8 cellular contexts compared by ENCODE assay signal in the genomic region with DNA sequence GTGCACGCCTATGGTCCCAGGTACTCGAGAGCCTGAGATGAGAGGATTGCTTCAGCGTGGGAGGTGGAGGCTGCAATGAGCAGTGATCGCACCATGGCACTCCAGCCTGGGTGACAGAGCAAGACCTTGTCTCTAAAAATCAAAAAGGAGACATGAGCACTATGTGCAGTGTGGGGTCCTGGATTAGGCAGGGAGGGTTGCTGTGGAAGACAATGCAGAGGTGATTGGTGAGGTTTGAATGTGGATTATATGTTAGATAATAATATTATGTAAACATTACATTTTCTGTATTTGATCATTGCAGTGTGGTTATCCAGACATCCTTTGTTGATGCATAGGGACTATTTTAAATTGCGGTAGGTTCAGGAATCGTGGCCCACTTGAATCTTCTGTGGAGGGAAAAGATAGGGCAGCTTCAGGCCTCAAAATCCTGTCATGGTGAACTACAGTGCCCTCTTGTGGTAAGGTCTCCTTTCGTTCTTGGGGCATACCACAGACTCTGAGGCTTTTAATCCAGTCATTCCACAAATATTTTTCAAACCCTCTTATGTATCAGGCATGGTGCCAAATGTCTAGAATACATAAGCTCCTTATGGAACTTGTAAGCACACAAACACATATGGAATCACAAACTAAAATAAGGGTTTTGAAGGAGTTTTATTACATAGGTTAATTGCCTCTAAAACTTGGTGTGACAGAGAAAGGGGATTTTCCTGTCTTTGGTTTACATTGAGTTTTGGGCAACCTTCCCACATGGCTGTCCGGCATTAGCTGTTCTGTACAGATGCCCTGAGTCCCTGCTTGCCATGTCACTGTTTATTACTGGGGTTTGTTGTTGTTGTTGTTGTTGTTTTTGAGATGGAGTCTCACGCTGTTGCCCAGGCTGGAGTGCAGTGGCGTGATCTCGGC. TPM values are rescaled to one million over a fixed set of nuclear protein-coding genes. Genes with fewer than 3 reads are reported as not detected.
DNase-seq lines count a peak whose midpoint lies in the region; ATAC-seq and TF ChIP-seq lines count a peak whose summit lies in the region.

No MANE protein-coding gene starts in this region.

- WGBS in thyroid gland, 2 donors: 64 to 68% methylated on average over 11 of the region's 11 CpGs

- DNase-seq in A172 (ENCODE audit: low spot score) (peak; percentile 92), NCI-H524 treated with DMSO at 0.1 percent for 48 hours (lab: John Stamatoyannopoulos, UW) (peak; percentile 34), endothelial cell (ENCODE audit: low spot score) (peak; percentile 67), mucosa of descending colon (peak in 1 of 3 donors; percentile 86), thyroid gland (peak; percentile 47 to 52)
- peak; percentile 70 for DNase-seq in activated CD4-positive, alpha-beta T cell treated with anti-CD3 and anti-CD28 coated beads, Interleukin-2, amount 10 ng/mL, durations not matched to agents 7 days and 5 days

- H3K27ac Mint-ChIP-seq in activated CD4-positive, alpha-beta T cell treated with anti-CD3 and anti-CD28 coated beads, Interleukin-2, amount 10 ng/mL, durations not matched to agents 7 days and 5 days: peak overlapping the region; percentile 41
- no peak overlapping the region for H3K27ac Mint-ChIP-seq in endothelial cell (ENCODE audit: unreplicated experiment)

- TF ChIP-seq CTCF in GM12875 (IDR thresholded peaks at IDR 0.05; ENCODE audit: borderline replicate concordance, insufficient read depth, low read depth, low read length) (peak; percentile 62), endothelial cell (IDR thresholded peaks at IDR 0.05; ENCODE audit: unreplicated experiment) (peak; percentile 49), mucosa of descending colon (IDR thresholded peaks at IDR 0.05) (peak; percentile 55), thyroid gland (IDR thresholded peaks at IDR 0.05) (peak; percentile 48 to 90 (median 72))

- H3K4me1 ChIP-seq in mucosa of descending colon (ENCODE audit: low read depth) (no peaks in the 10 kb centered on the region), thyroid gland (peaks cover 8 to 14% of the 10 kb centered on the region in 2 donors)

- H3K36me3 ChIP-seq in mucosa of descending colon (ENCODE audit: low read depth): peaks cover 11% of the 10 kb centered on the region
- H3K36me3 ChIP-seq in thyroid gland: peaks cover 3 to 9% of the 10 kb centered on the region in 2 donors

- intact Hi-C loops in mucosa of descending colon (cut with DNase I, micrococcal nuclease): loop anchor here (2.0 to 5.0 kb wide), 2 partner anchors 122 to 125 kb away; no protein-coding TSS in a partner anchor
- intact Hi-C loops in thyroid gland (cut with DNase I): loop anchor here (5.0 kb wide), 1 partner anchor 122 kb away; no protein-coding TSS in a partner anchor

- no peak overlapping the region for H3K27ac ChIP-seq in thyroid gland

- H3K4me1 Mint-ChIP-seq in activated CD4-positive, alpha-beta T cell treated with anti-CD3 and anti-CD28 coated beads, Interleukin-2, amount 10 ng/mL, durations not matched to agents 7 days and 5 days: peaks cover 32% of the 10 kb centered on the region
- peaks cover 16% of the 10 kb centered on the region for H3K4me1 Mint-ChIP-seq in endothelial cell (ENCODE audit: unreplicated experiment)

- no peak for TF ChIP-seq POLR2A in thyroid gland (IDR thresholded peaks at IDR 0.05)

- no peak overlapping the region for H3K4me3 ChIP-seq in GM12875 (ENCODE audit: low read depth, low read length)
- H3K4me3 ChIP-seq in mucosa of descending colon: no peak overlapping the region
- H3K4me3 ChIP-seq in thyroid gland (replicated peaks in 1 of 3): no peak overlapping the region

- ATAC-seq in HG03342 (IDR thresholded peaks at IDR 0.05; ENCODE audit: unreplicated experiment) (peak; percentile 75), mucosa of descending colon (peak; percentile 87)

- no peaks in the 10 kb centered on the region for H3K9me3 Mint-ChIP-seq in activated CD4-positive, alpha-beta T cell treated with anti-CD3 and anti-CD28 coated beads, Interleukin-2, amount 10 ng/mL, durations not matched to agents 7 days and 5 days
- no peaks in the 10 kb centered on the region for H3K9me3 Mint-ChIP-seq in endothelial cell (ENCODE audit: unreplicated experiment)

- POLR2A ChIA-PET in activated CD4-positive, alpha-beta T cell treated with anti-CD3 and anti-CD28 coated beads, Interleukin-2, amount 10 ng/mL, durations not matched to agents 7 days and 5 days (lab: Charles Lee): no interaction called here

- CTCF ChIA-PET in activated CD4-positive, alpha-beta T cell treated with anti-CD3 and anti-CD28 coated beads, Interleukin-2, amount 10 ng/mL, durations not matched to agents 7 days and 5 days (lab: Charles Lee): interaction anchor here (0.5 to 2.6 kb wide), 6 partner anchors 19 to 1221 kb away, joined by 3 to 14 read pairs (median 4); no protein-coding TSS in a partner anchor

- no peaks in the 10 kb centered on the region for H3K27me3 ChIP-seq in thyroid gland

- no peaks in the 10 kb centered on the region for H3K9me3 ChIP-seq in mucosa of descending colon
- no peaks in the 10 kb centered on the region for H3K9me3 ChIP-seq in thyroid gland

- H3K27me3 Mint-ChIP-seq in activated CD4-positive, alpha-beta T cell treated with anti-CD3 and anti-CD28 coated beads, Interleukin-2, amount 10 ng/mL, durations not matched to agents 7 days and 5 days: no peaks in the 10 kb centered on the region
- H3K27me3 Mint-ChIP-seq in endothelial cell (ENCODE audit: unreplicated experiment): no peaks in the 10 kb centered on the region

- H3K4me3 Mint-ChIP-seq in activated CD4-positive, alpha-beta T cell treated with anti-CD3 and anti-CD28 coated beads, Interleukin-2, amount 10 ng/mL, durations not matched to agents 7 days and 5 days: no peak overlapping the region
- no peak overlapping the region for H3K4me3 Mint-ChIP-seq in endothelial cell (ENCODE audit: unreplicated experiment)

- H3K36me3 Mint-ChIP-seq in activated CD4-positive, alpha-beta T cell treated with anti-CD3 and anti-CD28 coated beads, Interleukin-2, amount 10 ng/mL, durations not matched to agents 7 days and 5 days (ENCODE audit: low read depth): peaks cover 32% of the 10 kb centered on the region
- no peaks in the 10 kb centered on the region for H3K36me3 Mint-ChIP-seq in endothelial cell (ENCODE audit: low read depth, unreplicated experiment)

RNA-seq across cellular contexts. Expression of a gene that starts 37.7 kb away (rescaled TPM):
- total RNA-seq in A172 (2014; rRNA removed; shearing (Covaris generic)): 19.9 and 24.3 TPM in 2 replicates
- total RNA-seq in activated CD4-positive, alpha-beta T cell treated with anti-CD3 and anti-CD28 coated beads, Interleukin-2, amount 10 ng/mL, durations not matched to agents 7 days and 5 days: 10 to 100 TPM; 21.5 to 25.5 TPM
- total RNA-seq in endothelial cell (ENCODE audit: unreplicated experiment) (2.5 TPM), mucosa of descending colon (100 to 1,000 TPM in 1 of 3 donors, 10 to 100 TPM in 2; 57.6 to 122 (median 72.1) TPM), thyroid gland (100 to 1,000 TPM in 2 of 4 donors, 10 to 100 TPM in 2; 66.4 to 137 (median 104) TPM)
